9 cellular contexts compared by ENCODE assay signal in genomic region chr2:136741471-136741870, GRCh38. TPM values are rescaled to one million over a fixed set of nuclear protein-coding genes. Genes with fewer than 3 reads are reported as not detected.
"Had no signal": no experiment of that assay in that cellular context is flagged by ENCODE, and none has a peak within 500 bp of the region (broad histone marks: within the 10 kb centered on the region; RNA-seq: fewer than 3 reads in every experiment).

No MANE protein-coding gene starts in this region.

- FAIRE-seq: HTR-8/SVneo, K562 had no signal

- H3K9ac ChIP-seq: KMS-11 had no signal

- DNase-seq: IMR-90, KBM-7, KG1 had no signal

- H3K27ac ChIP-seq: HL-60, KMS-11 had no signal

- ATAC-seq: K562 had no signal

- H3K4me2 ChIP-seq: KMS-11 had no signal

- H3K4me3 ChIP-seq: K562 had no signal

RNA-seq across cellular contexts. Expression of gene THSD7B, which starts 23.9 kb away (rescaled TPM):
- total RNA-seq: HT-29, IMR-90, K562 had no signal
- polyA plus RNA-seq: IgD-negative memory B cell, IMR-90, K562 had no signal
